8 cellular contexts compared by ENCODE assay signal in genomic region chrX:107716045-107716684, GRCh38. TPM values are rescaled to one million over a fixed set of nuclear protein-coding genes. Genes with fewer than 3 reads are reported as not detected.
DNase-seq lines count a peak whose midpoint lies in the region; ATAC-seq, FAIRE-seq and TF ChIP-seq lines count a peak whose summit lies in the region.

No MANE protein-coding gene starts in this region.

- peak overlapping the region; percentile 94 for H3K4me3 Mint-ChIP-seq in T-helper 2 cell treated with Interferon-gamma antibody and Interleukin-4, amounts not matched to agents 5 μg/mL and 100 μg/mL, for 36 hours
- H3K4me3 Mint-ChIP-seq in endothelial cell (ENCODE audit: unreplicated experiment), result peak overlapping the region; percentile 94

- peaks cover 46% of the 10 kb centered on the region for H3K4me1 Mint-ChIP-seq in T-helper 2 cell treated with Interferon-gamma antibody and Interleukin-4, amounts not matched to agents 5 μg/mL and 100 μg/mL, for 36 hours (ENCODE audit: low read depth)
- peaks cover 17% of the 10 kb centered on the region for H3K4me1 Mint-ChIP-seq in endothelial cell (ENCODE audit: unreplicated experiment)

- DNase-seq in T-helper 2 cell treated with Interferon-gamma antibody and Interleukin-4, amounts not matched to agents 5 μg/mL and 100 μg/mL, for 36 hours (ENCODE audit: low spot score), result no peak
- DNase-seq in endothelial cell (ENCODE audit: low spot score), result peak; percentile 33
- no peak for DNase-seq in NCI-H2107 (lab: John Stamatoyannopoulos, UW)
- DNase-seq in GM12892 (ENCODE audit: insufficient read length), result no peak
- DNase-seq in NOMO-1 treated with dmso at 0.1 percent for 144 hours (lab: John Stamatoyannopoulos, UW; ENCODE audit: unreplicated experiment), result no peak

- H3K9me3 Mint-ChIP-seq in T-helper 2 cell treated with Interferon-gamma antibody and Interleukin-4, amounts not matched to agents 5 μg/mL and 100 μg/mL, for 36 hours, result no peaks in the 10 kb centered on the region
- no peaks in the 10 kb centered on the region for H3K9me3 Mint-ChIP-seq in endothelial cell (ENCODE audit: unreplicated experiment)

- peaks cover 0 to 4% of the 10 kb centered on the region in 2 donors for H3K36me3 ChIP-seq in mucosa of rectum (ENCODE audit: control insufficient read depth in 2 of 2, insufficient read depth in 2 of 2, low read length in 2 of 2)

- peak overlapping the region; percentile 82 to 83 for H3K9ac ChIP-seq in mucosa of rectum (ENCODE audit: low read depth in 1 of 2, low read length in 2 of 2)

- H3K4me3 ChIP-seq in GM12875 (ENCODE audit: low read depth, low read length), result peak overlapping the region; percentile 75
- peak overlapping the region; percentile 77 to 81 for H3K4me3 ChIP-seq in mucosa of rectum (ENCODE audit: low read length in 2 of 2)

- no peaks in the 10 kb centered on the region for H3K27me3 ChIP-seq in mucosa of rectum (ENCODE audit: control insufficient read depth in 2 of 2, insufficient read depth in 2 of 2, low read length in 2 of 2)

- FAIRE-seq in GM12892 (lab: Jason Lieb, UNC), result no peak

- peak; percentile 33 for ATAC-seq in HG02798 (IDR thresholded peaks at IDR 0.05; ENCODE audit: poor library complexity, unreplicated experiment)

- H3K36me3 Mint-ChIP-seq in T-helper 2 cell treated with Interferon-gamma antibody and Interleukin-4, amounts not matched to agents 5 μg/mL and 100 μg/mL, for 36 hours (ENCODE audit: low read depth), result peaks cover 32% of the 10 kb centered on the region
- peaks cover 4% of the 10 kb centered on the region for H3K36me3 Mint-ChIP-seq in endothelial cell (ENCODE audit: low read depth, unreplicated experiment)

- peak overlapping the region; percentile 95 for H3K27ac Mint-ChIP-seq in T-helper 2 cell treated with Interferon-gamma antibody and Interleukin-4, amounts not matched to agents 5 μg/mL and 100 μg/mL, for 36 hours
- peak overlapping the region; percentile 64 for H3K27ac Mint-ChIP-seq in endothelial cell (ENCODE audit: unreplicated experiment)

- no peak for TF ChIP-seq POLR2A in GM12892 (IDR thresholded peaks at IDR 0.05; ENCODE audit: low read depth, low read length)

- H3K27me3 Mint-ChIP-seq in T-helper 2 cell treated with Interferon-gamma antibody and Interleukin-4, amounts not matched to agents 5 μg/mL and 100 μg/mL, for 36 hours (ENCODE audit: low read depth), result no peaks in the 10 kb centered on the region
- peaks cover 13% of the 10 kb centered on the region for H3K27me3 Mint-ChIP-seq in endothelial cell (ENCODE audit: unreplicated experiment)

- H3K27ac ChIP-seq in mucosa of rectum (ENCODE audit: low read depth in 2 of 2, low read length in 2 of 2), result peak overlapping the region; percentile 91 to 93

- no peaks in the 10 kb centered on the region for H3K9me3 ChIP-seq in mucosa of rectum (ENCODE audit: control insufficient read depth in 2 of 2, low read length in 2 of 2)

- no peak for TF ChIP-seq CTCF in GM12875 (IDR thresholded peaks at IDR 0.05; ENCODE audit: borderline replicate concordance, insufficient read depth, low read depth, low read length)
- no peak for TF ChIP-seq CTCF in endothelial cell (IDR thresholded peaks at IDR 0.05; ENCODE audit: unreplicated experiment)

- peaks cover 11 to 18% of the 10 kb centered on the region in 2 donors for H3K4me1 ChIP-seq in mucosa of rectum (ENCODE audit: control insufficient read depth in 2 of 2, insufficient read depth in 2 of 2, low read length in 2 of 2)

RNA-seq across cellular contexts. Expression of gene TSC22D3, which starts 59.4 kb away (rescaled TPM):
- total RNA-seq in endothelial cell (ENCODE audit: unreplicated experiment), result 68.7 TPM
- polyA plus RNA-seq in GM12892 (2012; ENCODE audit: missing spikeins), result 31.8 TPM
